In the genomic region with DNA sequence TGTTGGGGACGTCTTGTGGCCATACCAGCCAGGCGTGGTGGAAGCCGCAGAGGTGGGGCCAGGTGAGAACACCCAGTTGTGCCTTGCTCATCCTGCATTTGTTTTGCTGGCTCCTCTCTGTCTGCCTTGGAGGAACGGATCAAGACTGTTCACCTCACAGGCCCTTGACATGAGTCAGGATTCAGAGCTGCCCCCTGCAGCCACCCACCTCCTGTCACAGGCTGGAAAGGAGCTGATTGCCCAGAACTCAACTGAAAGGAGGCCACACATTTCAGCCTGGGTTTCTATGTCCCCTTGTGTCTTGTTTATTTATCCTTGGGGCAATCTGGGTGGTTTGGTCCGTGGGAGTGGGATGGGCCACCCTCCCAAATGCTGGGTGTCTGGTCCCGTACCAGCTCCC, we compare ENCODE assay signal across 17 cellular contexts.
DNase-seq lines count a peak whose midpoint lies in the region; ATAC-seq and TF ChIP-seq lines count a peak whose summit lies in the region.
"Had no signal": no experiment of that assay in that cellular context is flagged by ENCODE, and none has a peak within 500 bp of the region (broad histone marks: within the 10 kb centered on the region; RNA-seq: fewer than 3 reads in every experiment).

No MANE protein-coding gene starts in this region.

- H3K36me3 Mint-ChIP-seq in endothelial cell (ENCODE audit: low read depth, unreplicated experiment): no peaks in the 10 kb centered on the region

- no peaks in the 10 kb centered on the region for H3K9me3 ChIP-seq in Panc1 (ENCODE audit: control insufficient read depth, insufficient read depth, low read depth, low read length)
- no peaks in the 10 kb centered on the region for H3K9me3 ChIP-seq in hepatocyte (ENCODE audit: low read depth)

- H3K36me3 ChIP-seq in Panc1 (ENCODE audit: control insufficient read depth, insufficient read depth, low read length): no peaks in the 10 kb centered on the region
- H3K36me3 ChIP-seq in hepatocyte (replicated peaks; ENCODE audit: insufficient read depth, low read depth): no peaks in the 10 kb centered on the region

- H3K27ac ChIP-seq in Panc1 (ENCODE audit: low read length): peak overlapping the region; percentile 36
- no peak overlapping the region for H3K27ac ChIP-seq in hepatocyte
- H3K27ac ChIP-seq: 22Rv1, PC-9 had no signal

- H3K9me3 Mint-ChIP-seq in endothelial cell (ENCODE audit: unreplicated experiment): no peaks in the 10 kb centered on the region
- H3K9me3 Mint-ChIP-seq: GM23338 had no signal

- WGBS in hepatocyte (ENCODE audit: low lambda C conversion rate, missing lambda C conversion rate): 78% methylated on average over 6 of the region's 6 CpGs

- H4K20me1 ChIP-seq in hepatocyte (ENCODE audit: insufficient read depth, poor library complexity, severe bottlenecking): no peaks in the 10 kb centered on the region

- TF ChIP-seq CTCF in Panc1 (IDR thresholded peaks at IDR 0.05) (no peak), endothelial cell (IDR thresholded peaks at IDR 0.05; ENCODE audit: unreplicated experiment) (no peak), hepatocyte (IDR thresholded peaks at IDR 0.05; ENCODE audit: poor library complexity) (no peak)

- BruUV-seq in Panc1 (replicated peaks; lab: Mats Ljungman, UMichigan): no TSS peak

- no peak for ATAC-seq in Panc1
- ATAC-seq: GM12878, GM23338 had no signal

- H3K27me3 ChIP-seq in Panc1 (ENCODE audit: control insufficient read depth, insufficient read depth, low read length): no peaks in the 10 kb centered on the region
- no peaks in the 10 kb centered on the region for H3K27me3 ChIP-seq in hepatocyte

- POLR2A ChIA-PET in Panc1 (lab: Charles Lee): no interaction called here

- H3K9me2 ChIP-seq in hepatocyte (replicated peaks; ENCODE audit: insufficient read depth): no peaks in the 10 kb centered on the region

- H3K27ac Mint-ChIP-seq in endothelial cell (ENCODE audit: unreplicated experiment): no peak overlapping the region

- peaks cover 36% of the 10 kb centered on the region for H3K4me1 ChIP-seq in Panc1 (ENCODE audit: control insufficient read depth, insufficient read depth, low read length)
- peaks cover 26% of the 10 kb centered on the region for H3K4me1 ChIP-seq in hepatocyte (ENCODE audit: insufficient read depth)

- peaks cover 25% of the 10 kb centered on the region for H3K4me1 Mint-ChIP-seq in endothelial cell (ENCODE audit: unreplicated experiment)

- peaks cover 2% of the 10 kb centered on the region for H3K27me3 Mint-ChIP-seq in endothelial cell (ENCODE audit: unreplicated experiment)

- no peak overlapping the region for H3K4me2 ChIP-seq in hepatocyte
- H3K4me2 ChIP-seq: GM23338, PC-9 had no signal

- no peak overlapping the region for H2AFZ ChIP-seq in hepatocyte
- H2AFZ ChIP-seq: GM23338, PC-9 had no signal

- DNase-seq in DMS 273 (lab: John Stamatoyannopoulos, UW; ENCODE audit: unreplicated experiment): peak; percentile 25
- no peak for DNase-seq in DMS 273 treated with DMSO at 0.1 percent for 48 hours (lab: John Stamatoyannopoulos, UW)
- DNase-seq in Panc1 (ENCODE audit: low read depth, low spot score): no peak
- DNase-seq in islet precursor cell: peak; percentile 82
- DNase-seq in hepatic stellate cell (ENCODE audit: low spot score): no peak
- DNase-seq in stimulated activated naive CD4-positive, alpha-beta T cell (lab: John Stamatoyannopoulos, UW): no peak
- no peak for DNase-seq in endothelial cell (ENCODE audit: low spot score)
- DNase-seq in hepatocyte (ENCODE audit: low spot score): no peak
- DNase-seq: HCEC 1CT, Kasumi-1, NCI-H1694 treated with DMSO at 0.1 percent for 48 hours, NCI-H510A, NCI-H774, PC-9 had no signal

- intact Hi-C loops in Panc1 (cut with micrococcal nuclease; ENCODE audit: unreplicated experiment): no loop called here

- no peaks in the 10 kb centered on the region for H3K79me2 ChIP-seq in hepatocyte

- H3K4me3 ChIP-seq in Panc1 (ENCODE audit: low read depth in 2 of 2, low read length in 2 of 2) (no peak overlapping the region), hepatocyte (no peak overlapping the region)
- H3K4me3 ChIP-seq: GM12878, GM23338, PC-9 had no signal

- no peak overlapping the region for H3K4me3 Mint-ChIP-seq in endothelial cell (ENCODE audit: unreplicated experiment)
- H3K4me3 Mint-ChIP-seq: GM23338 had no signal

- in situ Hi-C loops in Panc1 (cut with HindIII; ENCODE audit: low pct_unique_long_range_greater_than_20kb, low sequenced_read_pairs): no loop called here

- CTCF ChIA-PET in Panc1 (lab: Charles Lee): no interaction called here

Comparison
In these comparisons a context has a peak if more than half of its experiments do, and no peak if none do; other contexts are left out.
1. DNase-seq: peak in DMS 273 (single experiment) and islet precursor cell (single experiment); none in DMS 273 treated with DMSO at 0.1 percent for 48 hours (single experiment), Panc1 (single experiment), hepatic stellate cell (single experiment), stimulated activated naive CD4-positive, alpha-beta T cell (0 of 6), endothelial cell (single experiment) and hepatocyte (single experiment).